Comparison of ENCODE assay signal across 25 cellular contexts in the genomic region with DNA sequence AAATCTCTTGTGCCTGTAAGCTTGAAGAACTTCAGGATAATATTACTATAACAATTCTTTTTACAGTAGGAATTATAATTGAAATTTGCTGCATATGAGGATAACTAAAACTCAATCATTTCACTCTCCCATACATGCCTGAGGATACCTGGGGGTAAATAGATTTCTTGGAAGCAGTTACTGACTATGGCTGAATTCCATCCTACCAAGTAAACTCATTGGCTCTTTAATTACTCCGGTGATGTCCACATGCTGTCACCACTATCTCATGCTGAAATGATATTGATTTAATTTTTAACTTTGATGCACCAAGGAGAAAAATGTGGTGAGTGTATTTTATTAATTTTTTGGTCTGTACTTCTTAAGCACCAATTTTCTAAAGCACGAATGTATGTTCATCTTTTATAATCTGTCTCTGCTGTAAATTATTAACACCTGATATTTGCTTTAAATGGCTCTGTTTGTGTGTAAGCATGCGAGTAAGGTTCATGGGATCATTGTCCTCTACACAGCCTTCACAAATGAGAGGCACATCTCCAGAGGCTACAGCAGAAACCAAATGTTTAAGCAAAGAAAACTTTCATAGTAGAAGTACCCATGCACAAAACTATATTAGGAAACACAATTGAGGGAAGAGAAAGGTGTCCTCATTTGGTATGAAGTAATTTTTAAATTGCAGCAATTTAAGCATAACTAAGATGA.
"Had no signal": no experiment of that assay in that cellular context is flagged by ENCODE, and none has a peak within 500 bp of the region (broad histone marks: within the 10 kb centered on the region; RNA-seq: fewer than 3 reads in every experiment).

No MANE protein-coding gene starts in this region.

- H3K4me1 ChIP-seq: pancreas, psoas muscle, spleen, stomach, thyroid gland, tibial nerve, vagina had no signal

- H3K27me3 ChIP-seq: neutrophil, pancreas, spleen, stomach, thyroid gland, tibial nerve, upper lobe of left lung, vagina had no signal

- DNase-seq: naive thymus-derived CD8-positive, alpha-beta T cell; nephron progenitor cell; nucleus accumbens; pancreas; psoas muscle; right cardiac atrium; spleen; stimulated activated CD4-positive, alpha-beta T cell treated with anti-CD3 and anti-CD28 coated beads, Interleukin-12 subunit alpha, Interleukin-12 subunit beta, amount 100 ng/mL, for 4 hours; stimulated activated CD4-positive, alpha-beta T cell treated with anti-CD3 and anti-CD28 coated beads, Interleukin-1b, Interleukin-23, amount 100 ng/mL, for 48 hours; stimulated activated CD4-positive, alpha-beta T cell treated with anti-CD3 and anti-CD28 coated beads, Interleukin-4, amount 100 ng/mL, for 1 hour; stimulated activated naive B cell treated with anti-CD40 and anti-IgM and Interleukin-4, amounts not matched to agents 10 μg/mL and 1 μg/mL and 100 μg/mL, for 72 hours; stimulated activated naive CD4-positive, alpha-beta T cell treated with Interleukin-2 at 50 U/mL for 16 hours; stomach; thyroid gland; trophoblast cell; upper lobe of left lung had no signal

- H3K4me3 ChIP-seq: pancreas, psoas muscle, skin epidermis, smooth muscle cell, spleen, stomach, thoracic aorta, thyroid gland, tibial nerve, upper lobe of left lung, vagina had no signal

- ATAC-seq: naive thymus-derived CD8-positive, alpha-beta T cell; natural killer cell treated with Interleukin-12 subunit alpha and Interleukin-12 subunit beta and Interleukin-15 and Interleukin-18, amount 100 ng/mL, for 72 hours; pancreas; psoas muscle; right cardiac atrium; sciatic nerve; stimulated activated effector memory CD8-positive, alpha-beta T cell treated with anti-CD3 and anti-CD28 coated beads, Interleukin-12 subunit alpha, Interleukin-12 subunit beta, amount 100 ng/mL, for 72 hours; stimulated activated naive B cell treated with anti-CD40 and anti-IgM and Interleukin-4, amounts not matched to agents 10 μg/mL and 1 μg/mL and 100 μg/mL, for 72 hours had no signal

- H3K27ac ChIP-seq: neutrophil, pancreas, psoas muscle, skin epidermis, spleen, stomach, thoracic aorta, thyroid gland, tibial nerve, upper lobe of left lung, vagina had no signal

- H3K9me3 ChIP-seq: neutrophil, pancreas, psoas muscle, spleen, stomach, thoracic aorta, thyroid gland, tibial nerve, upper lobe of left lung, vagina had no signal

- H3K36me3 ChIP-seq: neutrophil, pancreas, spleen, stomach, thoracic aorta, thyroid gland, tibial nerve, upper lobe of left lung, vagina had no signal
